In the genomic region with DNA sequence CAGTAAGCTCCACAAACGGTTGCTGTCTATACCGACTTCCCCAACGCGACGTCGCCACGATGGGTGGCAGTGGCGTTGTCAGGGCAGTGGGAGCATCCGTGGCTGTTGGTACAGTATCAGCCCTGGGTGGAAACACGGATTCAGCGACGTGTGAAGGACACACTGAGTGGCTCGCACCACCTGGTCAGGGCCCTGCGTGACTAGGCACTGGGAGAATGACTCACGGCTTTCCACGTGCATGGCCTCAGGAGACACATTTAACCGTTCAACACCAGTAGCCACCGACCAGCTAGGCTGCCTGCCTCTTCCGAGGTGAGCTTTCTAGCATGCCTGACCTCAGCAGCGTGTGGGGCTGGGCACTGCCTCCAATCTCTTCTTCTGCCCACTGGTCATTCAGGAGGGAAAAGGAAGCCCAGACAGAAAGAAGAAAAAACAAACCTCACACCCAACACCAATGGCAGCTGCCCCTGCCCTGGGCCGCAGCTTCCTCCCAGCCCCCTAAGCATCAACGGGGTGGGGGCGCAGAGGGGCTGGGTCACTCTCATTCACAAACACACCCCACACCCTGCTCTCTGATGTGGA, we compare ENCODE assay signal across 1 cellular context.
TF ChIP-seq lines count a peak whose summit lies in the region.

No MANE protein-coding gene starts in this region.

TF ChIP-seq in K562, 482 proteins besides CTCF, POLR2A, EP300 and RAD21 (continued from another document):
- TF ChIP-seq, protein P1, sequence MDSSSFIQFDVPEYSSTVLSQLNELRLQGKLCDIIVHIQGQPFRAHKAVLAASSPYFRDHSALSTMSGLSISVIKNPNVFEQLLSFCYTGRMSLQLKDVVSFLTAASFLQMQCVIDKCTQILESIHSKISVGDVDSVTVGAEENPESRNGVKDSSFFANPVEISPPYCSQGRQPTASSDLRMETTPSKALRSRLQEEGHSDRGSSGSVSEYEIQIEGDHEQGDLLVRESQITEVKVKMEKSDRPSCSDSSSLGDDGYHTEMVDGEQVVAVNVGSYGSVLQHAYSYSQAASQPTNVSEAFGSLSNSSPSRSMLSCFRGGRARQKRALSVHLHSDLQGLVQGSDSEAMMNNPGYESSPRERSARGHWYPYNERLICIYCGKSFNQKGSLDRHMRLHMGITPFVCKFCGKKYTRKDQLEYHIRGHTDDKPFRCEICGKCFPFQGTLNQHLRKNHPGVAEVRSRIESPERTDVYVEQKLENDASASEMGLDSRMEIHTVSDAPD (CRISPR knock-in tag; IDR thresholded peaks at IDR 0.05): no peak
- TF ChIP-seq, protein P2, sequence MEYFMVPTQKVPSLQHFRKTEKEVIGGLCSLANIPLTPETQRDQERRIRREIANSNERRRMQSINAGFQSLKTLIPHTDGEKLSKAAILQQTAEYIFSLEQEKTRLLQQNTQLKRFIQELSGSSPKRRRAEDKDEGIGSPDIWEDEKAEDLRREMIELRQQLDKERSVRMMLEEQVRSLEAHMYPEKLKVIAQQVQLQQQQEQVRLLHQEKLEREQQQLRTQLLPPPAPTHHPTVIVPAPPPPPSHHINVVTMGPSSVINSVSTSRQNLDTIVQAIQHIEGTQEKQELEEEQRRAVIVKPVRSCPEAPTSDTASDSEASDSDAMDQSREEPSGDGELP (CRISPR knock-in tag; IDR thresholded peaks at IDR 0.05; ENCODE audit: borderline replicate concordance): no peak
- 0 out of 2 replicates have a peak, but pooled peaks have one; percentile 36 for TF ChIP-seq ZKSCAN8 (CRISPR knock-in tag; IDR thresholded peaks at IDR 0.05)
- TF ChIP-seq, protein P3, sequence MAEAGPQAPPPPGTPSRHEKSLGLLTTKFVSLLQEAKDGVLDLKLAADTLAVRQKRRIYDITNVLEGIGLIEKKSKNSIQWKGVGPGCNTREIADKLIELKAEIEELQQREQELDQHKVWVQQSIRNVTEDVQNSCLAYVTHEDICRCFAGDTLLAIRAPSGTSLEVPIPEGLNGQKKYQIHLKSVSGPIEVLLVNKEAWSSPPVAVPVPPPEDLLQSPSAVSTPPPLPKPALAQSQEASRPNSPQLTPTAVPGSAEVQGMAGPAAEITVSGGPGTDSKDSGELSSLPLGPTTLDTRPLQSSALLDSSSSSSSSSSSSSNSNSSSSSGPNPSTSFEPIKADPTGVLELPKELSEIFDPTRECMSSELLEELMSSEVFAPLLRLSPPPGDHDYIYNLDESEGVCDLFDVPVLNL (CRISPR knock-in tag; IDR thresholded peaks at IDR 0.05; ENCODE audit: low read depth): no peak
- TF ChIP-seq FOXJ3 (CRISPR knock-in tag; IDR thresholded peaks at IDR 0.05): no peak
- TF ChIP-seq, protein P4, sequence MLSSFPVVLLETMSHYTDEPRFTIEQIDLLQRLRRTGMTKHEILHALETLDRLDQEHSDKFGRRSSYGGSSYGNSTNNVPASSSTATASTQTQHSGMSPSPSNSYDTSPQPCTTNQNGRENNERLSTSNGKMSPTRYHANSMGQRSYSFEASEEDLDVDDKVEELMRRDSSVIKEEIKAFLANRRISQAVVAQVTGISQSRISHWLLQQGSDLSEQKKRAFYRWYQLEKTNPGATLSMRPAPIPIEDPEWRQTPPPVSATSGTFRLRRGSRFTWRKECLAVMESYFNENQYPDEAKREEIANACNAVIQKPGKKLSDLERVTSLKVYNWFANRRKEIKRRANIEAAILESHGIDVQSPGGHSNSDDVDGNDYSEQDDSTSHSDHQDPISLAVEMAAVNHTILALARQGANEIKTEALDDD (IDR thresholded peaks at IDR 0.05): no peak
- TF ChIP-seq, protein P5, sequence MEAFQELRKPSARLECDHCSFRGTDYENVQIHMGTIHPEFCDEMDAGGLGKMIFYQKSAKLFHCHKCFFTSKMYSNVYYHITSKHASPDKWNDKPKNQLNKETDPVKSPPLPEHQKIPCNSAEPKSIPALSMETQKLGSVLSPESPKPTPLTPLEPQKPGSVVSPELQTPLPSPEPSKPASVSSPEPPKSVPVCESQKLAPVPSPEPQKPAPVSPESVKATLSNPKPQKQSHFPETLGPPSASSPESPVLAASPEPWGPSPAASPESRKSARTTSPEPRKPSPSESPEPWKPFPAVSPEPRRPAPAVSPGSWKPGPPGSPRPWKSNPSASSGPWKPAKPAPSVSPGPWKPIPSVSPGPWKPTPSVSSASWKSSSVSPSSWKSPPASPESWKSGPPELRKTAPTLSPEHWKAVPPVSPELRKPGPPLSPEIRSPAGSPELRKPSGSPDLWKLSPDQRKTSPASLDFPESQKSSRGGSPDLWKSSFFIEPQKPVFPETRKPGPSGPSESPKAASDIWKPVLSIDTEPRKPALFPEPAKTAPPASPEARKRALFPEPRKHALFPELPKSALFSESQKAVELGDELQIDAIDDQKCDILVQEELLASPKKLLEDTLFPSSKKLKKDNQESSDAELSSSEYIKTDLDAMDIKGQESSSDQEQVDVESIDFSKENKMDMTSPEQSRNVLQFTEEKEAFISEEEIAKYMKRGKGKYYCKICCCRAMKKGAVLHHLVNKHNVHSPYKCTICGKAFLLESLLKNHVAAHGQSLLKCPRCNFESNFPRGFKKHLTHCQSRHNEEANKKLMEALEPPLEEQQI (IDR thresholded peaks at IDR 0.05): no peak
- TF ChIP-seq ZBTB17 (CRISPR knock-in tag; IDR thresholded peaks at IDR 0.05): no peak
- TF ChIP-seq L3MBTL2 (IDR thresholded peaks at IDR 0.05): peak; percentile 78
- TF ChIP-seq MAFK (IDR thresholded peaks at IDR 0.05; ENCODE audit: low read length): peak; percentile 24; the same call in 1 of the 2 replicates
- TF ChIP-seq NFRKB (IDR thresholded peaks at IDR 0.05; ENCODE audit: low read depth): peak; percentile 52; the same call in 1 of the 2 replicates
- peak; percentile 90 for TF ChIP-seq FOSL1 (tag; conservative IDR thresholded peaks at IDR 0.05)
- TF ChIP-seq, protein P6, sequence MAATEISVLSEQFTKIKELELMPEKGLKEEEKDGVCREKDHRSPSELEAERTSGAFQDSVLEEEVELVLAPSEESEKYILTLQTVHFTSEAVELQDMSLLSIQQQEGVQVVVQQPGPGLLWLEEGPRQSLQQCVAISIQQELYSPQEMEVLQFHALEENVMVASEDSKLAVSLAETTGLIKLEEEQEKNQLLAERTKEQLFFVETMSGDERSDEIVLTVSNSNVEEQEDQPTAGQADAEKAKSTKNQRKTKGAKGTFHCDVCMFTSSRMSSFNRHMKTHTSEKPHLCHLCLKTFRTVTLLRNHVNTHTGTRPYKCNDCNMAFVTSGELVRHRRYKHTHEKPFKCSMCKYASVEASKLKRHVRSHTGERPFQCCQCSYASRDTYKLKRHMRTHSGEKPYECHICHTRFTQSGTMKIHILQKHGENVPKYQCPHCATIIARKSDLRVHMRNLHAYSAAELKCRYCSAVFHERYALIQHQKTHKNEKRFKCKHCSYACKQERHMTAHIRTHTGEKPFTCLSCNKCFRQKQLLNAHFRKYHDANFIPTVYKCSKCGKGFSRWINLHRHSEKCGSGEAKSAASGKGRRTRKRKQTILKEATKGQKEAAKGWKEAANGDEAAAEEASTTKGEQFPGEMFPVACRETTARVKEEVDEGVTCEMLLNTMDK (IDR thresholded peaks at IDR 0.05; ENCODE audit: borderline replicate concordance, insufficient read depth, low read depth, low read length, poor library complexity, severe bottlenecking): no peak
- TF ChIP-seq ZNF316 (IDR thresholded peaks at IDR 0.05): peak; percentile 59
- TF ChIP-seq SMARCA5 (IDR thresholded peaks at IDR 0.05): peak; percentile 69; the same call in 1 of the 2 replicates
- no peak for TF ChIP-seq XRCC4 (IDR thresholded peaks at IDR 0.05; ENCODE audit: extremely low read depth, insufficient read depth, insufficient read length)
- no peak for TF ChIP-seq RBM39 (optimal IDR thresholded peaks at IDR 0.05; ENCODE audit: low read depth, low read length)
- TF ChIP-seq ZNF311 (CRISPR knock-in tag; IDR thresholded peaks at IDR 0.05): no peak
- TF ChIP-seq ETV5 (CRISPR knock-in tag; IDR thresholded peaks at IDR 0.05; ENCODE audit: low read depth): no peak
- no peak for TF ChIP-seq NRF1 (conservative IDR thresholded peaks at IDR 0.05 in 1 of 2, IDR thresholded peaks at IDR 0.05 in 1 of 2)
- TF ChIP-seq, protein P7, sequence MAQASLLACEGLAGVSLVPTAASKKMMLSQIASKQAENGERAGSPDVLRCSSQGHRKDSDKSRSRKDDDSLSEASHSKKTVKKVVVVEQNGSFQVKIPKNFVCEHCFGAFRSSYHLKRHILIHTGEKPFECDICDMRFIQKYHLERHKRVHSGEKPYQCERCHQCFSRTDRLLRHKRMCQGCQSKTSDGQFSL (CRISPR knock-in tag; IDR thresholded peaks at IDR 0.05): no peak
- TF ChIP-seq, protein P7 (tag; IDR thresholded peaks at IDR 0.05): 0 out of 4 replicates have a peak, but pooled peaks of 1 of the 2 experiments have one; percentile 41
- 0 out of 2 replicates have a peak, but pooled peaks have one; percentile 15 for TF ChIP-seq NR2C2 (CRISPR knock-in tag; IDR thresholded peaks at IDR 0.05)
- TF ChIP-seq NR2C2 (tag; IDR thresholded peaks at IDR 0.05): 0 out of 2 replicates have a peak, but pooled peaks have one; percentile 19
- TF ChIP-seq, protein P8, sequence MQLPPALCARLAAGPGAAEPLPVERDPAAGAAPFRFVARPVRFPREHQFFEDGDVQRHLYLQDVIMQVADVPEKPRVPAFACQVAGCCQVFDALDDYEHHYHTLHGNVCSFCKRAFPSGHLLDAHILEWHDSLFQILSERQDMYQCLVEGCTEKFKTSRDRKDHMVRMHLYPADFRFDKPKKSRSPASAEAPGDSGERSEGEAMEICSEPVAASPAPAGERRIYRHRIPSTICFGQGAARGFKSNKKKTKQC (CRISPR knock-in tag; IDR thresholded peaks at IDR 0.05): no peak
- peak; percentile 48; the same call in 1 of the 2 replicates for TF ChIP-seq EP400 (IDR thresholded peaks at IDR 0.05)
- TF ChIP-seq BRCA1 (IDR thresholded peaks at IDR 0.05): no peak
- TF ChIP-seq BRCA1 (CRISPR knock-in tag; IDR thresholded peaks at IDR 0.05): 0 out of 2 replicates have a peak, but pooled peaks have one; percentile 81
- no peak for TF ChIP-seq RBM14 (IDR thresholded peaks at IDR 0.05; ENCODE audit: borderline replicate concordance, insufficient read depth, low read depth, low read length)
- TF ChIP-seq SAP30 (IDR thresholded peaks at IDR 0.05; ENCODE audit: borderline replicate concordance, insufficient read depth, low read depth, low read length, poor library complexity, severe bottlenecking): no peak
- TF ChIP-seq, protein P9, sequence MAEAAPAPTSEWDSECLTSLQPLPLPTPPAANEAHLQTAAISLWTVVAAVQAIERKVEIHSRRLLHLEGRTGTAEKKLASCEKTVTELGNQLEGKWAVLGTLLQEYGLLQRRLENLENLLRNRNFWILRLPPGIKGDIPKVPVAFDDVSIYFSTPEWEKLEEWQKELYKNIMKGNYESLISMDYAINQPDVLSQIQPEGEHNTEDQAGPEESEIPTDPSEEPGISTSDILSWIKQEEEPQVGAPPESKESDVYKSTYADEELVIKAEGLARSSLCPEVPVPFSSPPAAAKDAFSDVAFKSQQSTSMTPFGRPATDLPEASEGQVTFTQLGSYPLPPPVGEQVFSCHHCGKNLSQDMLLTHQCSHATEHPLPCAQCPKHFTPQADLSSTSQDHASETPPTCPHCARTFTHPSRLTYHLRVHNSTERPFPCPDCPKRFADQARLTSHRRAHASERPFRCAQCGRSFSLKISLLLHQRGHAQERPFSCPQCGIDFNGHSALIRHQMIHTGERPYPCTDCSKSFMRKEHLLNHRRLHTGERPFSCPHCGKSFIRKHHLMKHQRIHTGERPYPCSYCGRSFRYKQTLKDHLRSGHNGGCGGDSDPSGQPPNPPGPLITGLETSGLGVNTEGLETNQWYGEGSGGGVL (CRISPR knock-in tag; IDR thresholded peaks at IDR 0.05): no peak
